13 cellular contexts compared by ENCODE assay signal in genomic region chr5:68000805-68001204, GRCh38.
"Had no signal": no experiment of that assay in that cellular context is flagged by ENCODE, and none has a peak within 500 bp of the region (broad histone marks: within the 10 kb centered on the region; RNA-seq: fewer than 3 reads in every experiment).

No MANE protein-coding gene starts in this region.

- ATAC-seq: heart left ventricle; left lobe of liver; mucosa of descending colon; naive thymus-derived CD8-positive, alpha-beta T cell; right cardiac atrium had no signal

- DNase-seq: effector memory CD4-positive, alpha-beta T cell; esophagus squamous epithelium; heart left ventricle; hippocampal formation; mucosa of descending colon; naive thymus-derived CD8-positive, alpha-beta T cell; ovary; right cardiac atrium; stimulated activated CD4-positive, alpha-beta T cell treated with anti-CD3 and anti-CD28 coated beads, Interleukin-2, amount 100 ng/mL, for 48 hours; stimulated activated naive CD4-positive, alpha-beta T cell treated with Interleukin-2 at 50 U/mL for 16 hours; trophoblast cell had no signal

- H3K4me3 ChIP-seq: esophagus squamous epithelium, heart left ventricle, mucosa of descending colon, ovary, smooth muscle cell had no signal
